ENCODE assay signal across 15 cellular contexts in the genomic region with DNA sequence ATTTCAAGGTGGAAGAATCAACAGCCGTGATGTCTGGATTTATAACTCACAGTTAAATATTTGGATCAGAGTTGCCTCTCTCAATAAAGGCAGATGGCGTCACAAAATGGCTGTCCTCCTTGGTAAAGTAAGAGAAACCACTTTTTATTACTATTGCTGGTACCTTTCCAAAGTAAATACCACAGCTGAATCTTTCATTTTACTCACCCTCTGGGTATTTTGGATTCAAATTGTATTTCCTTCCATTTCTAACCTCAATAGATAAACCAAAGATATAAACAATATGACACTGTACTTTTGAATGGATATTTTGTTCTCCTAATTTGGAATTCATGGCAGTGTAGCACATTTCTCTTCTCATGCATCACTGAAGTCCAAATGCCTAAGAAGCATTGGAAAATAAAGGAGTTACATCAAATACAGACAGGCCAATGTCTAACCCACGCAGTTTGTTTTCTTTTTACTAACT. TPM values are rescaled to one million over a fixed set of nuclear protein-coding genes. Genes with fewer than 3 reads are reported as not detected.
A peak's percentile ranks its signal among the peaks of the same experiment; 100 is the strongest.
DNase-seq lines count a peak whose midpoint lies in the region; ATAC-seq and TF ChIP-seq lines count a peak whose summit lies in the region.
"Had no signal": no experiment of that assay in that cellular context is flagged by ENCODE, and none has a peak within 500 bp of the region (broad histone marks: within the 10 kb centered on the region; RNA-seq: fewer than 3 reads in every experiment).

No MANE protein-coding gene starts in this region.

- H3K4me1 Mint-ChIP-seq in endodermal cell: no peaks in the 10 kb centered on the region
- H3K4me1 Mint-ChIP-seq: activated B cell treated with CpG ODN at 0.5 μM for 24 hours; activated T-helper 17 cell treated with anti-CD3 and anti-CD28 coated beads, Interleukin-2, amount 50 U/mL, for 72 hours had no signal

- 93 to 95% methylated on average over 2 to 3 of the region's 3 CpGs for WGBS in endodermal cell (ENCODE audit: insufficient coverage in 1 of 2, insufficient read length in 1 of 2), 2 experiments
- WGBS in ovary, 3 donors: 28 to 43% (median 29%) methylated on average over 3 of the region's 3 CpGs

- no peak overlapping the region for H3K4me3 Mint-ChIP-seq in endodermal cell
- H3K4me3 Mint-ChIP-seq: activated B cell treated with CpG ODN at 0.5 μM for 24 hours; activated T-helper 17 cell treated with anti-CD3 and anti-CD28 coated beads, Interleukin-2, amount 50 U/mL, for 72 hours had no signal

- TF ChIP-seq CTCF in fibroblast of the aortic adventitia (IDR thresholded peaks at IDR 0.05; ENCODE audit: insufficient read depth, low read length) (no peak), endodermal cell (conservative IDR thresholded peaks at IDR 0.05) (no peak), ovary (IDR thresholded peaks at IDR 0.05) (no peak)

- no peak overlapping the region for H3K9ac ChIP-seq in endodermal cell (ENCODE audit: extremely low read depth, low read length, poor library complexity, severe bottlenecking)

- H3K4me1 ChIP-seq in endodermal cell (ENCODE audit: control insufficient read depth, insufficient read depth, low read length): no peaks in the 10 kb centered on the region
- peaks cover 1% of the 10 kb centered on the region for H3K4me1 ChIP-seq in ovary (ENCODE audit: insufficient read depth)

- TF ChIP-seq POLR2A in ovary (IDR thresholded peaks at IDR 0.05): no peak

- peaks cover 61% of the 10 kb centered on the region for H3K36me3 Mint-ChIP-seq in endodermal cell (ENCODE audit: low read depth)

- H3K27me3 Mint-ChIP-seq in endodermal cell (ENCODE audit: insufficient read depth): no peaks in the 10 kb centered on the region
- H3K27me3 Mint-ChIP-seq: activated B cell treated with CpG ODN at 0.5 μM for 24 hours; activated T-helper 17 cell treated with anti-CD3 and anti-CD28 coated beads, Interleukin-2, amount 50 U/mL, for 72 hours had no signal

- H3K36me3 ChIP-seq in endodermal cell (ENCODE audit: control insufficient read depth, insufficient read depth, low read length) (peaks cover 40% of the 10 kb centered on the region), ovary (no peaks in the 10 kb centered on the region)

- peaks cover 16% of the 10 kb centered on the region for H3K9me3 Mint-ChIP-seq in endodermal cell
- H3K9me3 Mint-ChIP-seq: activated B cell treated with CpG ODN at 0.5 μM for 24 hours; activated T-helper 17 cell treated with anti-CD3 and anti-CD28 coated beads, Interleukin-2, amount 50 U/mL, for 72 hours had no signal

- H3K4me3 ChIP-seq in fibroblast of the aortic adventitia (ENCODE audit: low read depth, low read length) (no peak overlapping the region), endodermal cell (ENCODE audit: low read length) (no peak overlapping the region), ovary (no peak overlapping the region)

- intact Hi-C loops in sciatic nerve (cut with DNase I) (no loop called here), ovary (cut with DNase I) (no loop called here)

- H3K27me3 ChIP-seq in endodermal cell (ENCODE audit: control insufficient read depth, insufficient read depth, low read length, poor library complexity, severe bottlenecking): no peaks in the 10 kb centered on the region
- H3K27me3 ChIP-seq in ovary: no peaks in the 10 kb centered on the region

- no peak for TF ChIP-seq EP300 in ovary (IDR thresholded peaks at IDR 0.05)

- H3K27ac Mint-ChIP-seq in endodermal cell: no peak overlapping the region
- H3K27ac Mint-ChIP-seq: activated B cell treated with CpG ODN at 0.5 μM for 24 hours; activated T-helper 17 cell treated with anti-CD3 and anti-CD28 coated beads, Interleukin-2, amount 50 U/mL, for 72 hours had no signal

- peak; percentile 95 for DNase-seq in HCEC 1CT
- peak; percentile 15 for DNase-seq in SW480 (ENCODE audit: low spot score)
- DNase-seq in fibroblast of the aortic adventitia (ENCODE audit: low read depth): peak; percentile 97
- no peak for DNase-seq in sciatic nerve (ENCODE audit: low spot score)
- DNase-seq in endodermal cell: no peak
- DNase-seq in NCI-H2029 (lab: John Stamatoyannopoulos, UW): no peak
- no peak for DNase-seq in activated CD8-positive, alpha-beta memory T cell treated with anti-CD3 and anti-CD28 coated beads, Interleukin-2, amount 50 U/mL, for 48 hours
- DNase-seq in ovary: no peak
- DNase-seq: activated B cell treated with CpG ODN at 0.5 μM for 24 hours; effector memory CD4-positive, alpha-beta T cell; GDM1; left colon; NCI-H2081 treated with DMSO at 0.1 percent for 48 hours; right cardiac atrium had no signal

- H3K27ac ChIP-seq in endodermal cell (ENCODE audit: low read depth, low read length) (no peak overlapping the region), ovary (no peak overlapping the region)

- peak; percentile 70 for ATAC-seq in sciatic nerve
- ATAC-seq: activated T-helper 17 cell treated with anti-CD3 and anti-CD28 coated beads, Interleukin-2, amount 50 U/mL, for 72 hours; left colon had no signal

- H3K9me3 ChIP-seq in endodermal cell (ENCODE audit: control insufficient read depth, low read length) (peaks cover 19% of the 10 kb centered on the region), ovary (no peaks in the 10 kb centered on the region)

RNA-seq across cellular contexts. Expression of a gene that starts 29.5 kb away (rescaled TPM):
- total RNA-seq in fibroblast of the aortic adventitia (ENCODE audit: low replicate concordance): 56.0 and 92.1 TPM in 2 replicates
- 70.9 TPM for total RNA-seq in sciatic nerve
- total RNA-seq in endodermal cell: 10 to 100 TPM; 29.9 to 39.9 TPM
- polyA plus RNA-seq in endodermal cell (2013, experiment 1 of 2): 38.5 TPM
- 33.0 TPM for polyA plus RNA-seq in endodermal cell (2013, experiment 2 of 2)
- total RNA-seq in ovary: 100 to 1,000 TPM in 2 of 7 donors, 10 to 100 TPM in 5; 45.7 to 135 (median 79.1) TPM
- polyA plus RNA-seq in ovary: 10 to 100 TPM; 17.7 to 22.5 TPM

RNA-seq across cellular contexts. Expression of a gene that starts 32.6 kb away (rescaled TPM):
- total RNA-seq in fibroblast of the aortic adventitia (ENCODE audit: low replicate concordance) (15.8 and 30.3 TPM in 2 replicates), sciatic nerve (41.7 TPM), endodermal cell (10 to 100 TPM; 53.4 to 55.8 TPM), ovary (10 to 100 TPM; 17.8 to 35.5 (median 27.2) TPM)
- polyA plus RNA-seq in endodermal cell (2013, experiment 1 of 2): 53.3 TPM
- polyA plus RNA-seq in endodermal cell (2013, experiment 2 of 2): 52.1 TPM
- polyA plus RNA-seq in ovary: 10 to 100 TPM; 11.3 to 21.9 TPM

Comparison
In these comparisons a context has a peak if more than half of its experiments do, and no peak if none do; other contexts are left out.
1. DNase-seq: peak in HCEC 1CT (single experiment), SW480 (single experiment) and fibroblast of the aortic adventitia (single experiment); none in sciatic nerve (single experiment), endodermal cell (single experiment), NCI-H2029 (single experiment), activated CD8-positive, alpha-beta memory T cell treated with anti-CD3 and anti-CD28 coated beads, Interleukin-2, amount 50 U/mL, for 48 hours (single experiment) and ovary (0 of 5).